Comparison of ENCODE assay signal across 1 cellular context in the genomic region with DNA sequence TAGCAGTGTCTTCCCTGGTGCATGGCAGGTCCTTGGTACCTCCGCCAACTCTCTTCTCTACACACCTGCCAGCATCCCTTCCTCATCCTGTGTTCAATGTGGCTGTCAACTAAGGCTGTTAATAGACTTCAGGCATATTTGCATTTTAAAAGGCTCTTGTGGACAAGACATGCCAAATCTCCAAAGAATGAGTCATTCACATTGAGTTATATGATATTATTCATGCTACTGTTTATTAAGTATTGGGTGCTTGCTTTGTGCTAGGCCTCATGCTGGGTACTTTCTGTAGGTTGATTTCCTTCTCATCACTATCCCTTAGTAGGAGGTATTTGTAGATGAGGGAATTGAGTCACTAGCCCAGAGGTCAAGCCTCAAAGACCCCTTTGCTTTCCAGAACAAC.
TF ChIP-seq lines count a peak whose summit lies in the region.

No MANE protein-coding gene starts in this region.

TF ChIP-seq in A549, 52 proteins besides CTCF, POLR2A, EP300 and RAD21 (continued from another document):
- peak; percentile 15; the same call in 1 of the 2 replicates for TF ChIP-seq JUNB (IDR thresholded peaks at IDR 0.05)
- TF ChIP-seq FOXS1 (CRISPR knock-in tag; IDR thresholded peaks at IDR 0.05), result no peak
